Comparison of ENCODE assay signal across 26 cellular contexts in the genomic region with DNA sequence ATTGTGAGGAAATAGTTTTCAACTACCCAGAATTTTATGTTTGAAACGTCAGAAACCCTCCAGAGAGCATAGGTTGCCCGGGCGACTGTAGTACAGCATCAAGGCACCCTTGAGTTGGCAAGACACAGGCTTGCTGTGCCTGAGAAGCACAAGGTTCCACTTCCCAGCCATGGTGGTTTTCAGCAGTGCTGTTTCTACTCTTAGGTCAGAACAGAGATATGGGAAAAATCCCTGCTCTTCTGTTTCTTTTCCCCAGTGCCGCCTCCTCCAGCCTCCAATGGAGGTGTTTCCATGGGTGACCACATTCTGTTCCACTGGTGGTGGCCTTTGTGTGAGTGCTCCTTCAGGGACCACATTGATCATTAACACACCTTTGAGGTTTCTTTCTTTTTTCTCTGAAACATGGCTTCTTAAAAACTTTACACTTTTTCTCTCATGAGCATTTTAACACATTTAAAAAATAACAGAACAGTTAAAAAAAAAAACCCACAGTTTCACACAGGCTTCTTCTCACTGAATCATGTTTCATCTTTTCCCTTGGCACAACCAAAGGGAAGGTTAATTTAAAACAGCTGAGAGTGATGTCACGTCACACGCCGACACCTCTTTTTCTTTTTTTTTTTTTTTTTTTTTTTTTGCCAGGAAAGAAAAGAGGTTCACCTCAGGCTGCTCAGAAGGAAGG.
A peak's percentile ranks its signal among the peaks of the same experiment; 100 is the strongest.
DNase-seq lines count a peak whose midpoint lies in the region; ATAC-seq, FAIRE-seq and TF ChIP-seq lines count a peak whose summit lies in the region.
"Had no signal": no experiment of that assay in that cellular context is flagged by ENCODE, and none has a peak within 500 bp of the region (broad histone marks: within the 10 kb centered on the region; RNA-seq: fewer than 3 reads in every experiment).

No MANE protein-coding gene starts in this region.

- WGBS in mammary epithelial cell (ENCODE audit: low coverage, missing lambda C conversion rate) = 43% methylated on average over 6 of the region's 7 CpGs
- 33% methylated on average over 7 of the region's 7 CpGs for WGBS in GM12878 (ENCODE audit: insufficient coverage, insufficient replicate concordance, low lambda C conversion rate, missing lambda C conversion rate)
- WGBS in small intestine, 3 donors = 69 to 87% (median 71%) methylated on average over 7 of the region's 7 CpGs

- H3K4me2 ChIP-seq in mammary epithelial cell (ENCODE audit: insufficient read depth, low read depth, low read length) (no peak overlapping the region), GM12878 (ENCODE audit: control insufficient read depth, insufficient read depth) (no peak overlapping the region), keratinocyte (ENCODE audit: control insufficient read depth, extremely low read depth, insufficient read depth, low read depth, low read length) (peak overlapping the region; percentile 32), osteoblast (ENCODE audit: insufficient read depth, low read length) (no peak overlapping the region)

- H3K36me3 ChIP-seq in mammary epithelial cell (ENCODE audit: insufficient read depth, low read length) (no peaks in the 10 kb centered on the region), GM12878 (ENCODE audit: control insufficient read depth in 2 of 2, insufficient read depth in 2 of 2, low read length in 1 of 2) (no peaks in the 10 kb centered on the region), keratinocyte (ENCODE audit: control insufficient read depth in 2 of 2, extremely low read depth in 1 of 2, insufficient read depth in 2 of 2, low read length in 2 of 2) (no peaks in the 10 kb centered on the region), osteoblast (ENCODE audit: insufficient read depth, low read length) (no peaks in the 10 kb centered on the region), small intestine (ENCODE audit: control insufficient read depth in 2 of 2, insufficient read depth in 2 of 2, low read length in 2 of 2) (no peaks in the 10 kb centered on the region)
- H3K36me3 ChIP-seq: adrenal gland, pancreas, upper lobe of right lung had no signal

- CTCF ChIA-PET in MCF 10A (lab: Yijun Ruan, JAX) (no interaction called here), mammary epithelial cell (lab: Charles Lee; ENCODE audit: low non-redundant PET) (no interaction called here), GM12878 (lab: Yijun Ruan, JAX) (interaction anchor here (0.6 kb wide), 1 partner anchor 257 kb away, joined by 3 read pairs; no protein-coding TSS in a partner anchor)

- H3K79me2 ChIP-seq in mammary epithelial cell (ENCODE audit: insufficient read depth, low read length) = no peaks in the 10 kb centered on the region
- no peaks in the 10 kb centered on the region for H3K79me2 ChIP-seq in GM12878 (ENCODE audit: control insufficient read depth, insufficient read depth, low read length)
- no peaks in the 10 kb centered on the region for H3K79me2 ChIP-seq in keratinocyte (ENCODE audit: control insufficient read depth, insufficient read depth, low read length)
- no peaks in the 10 kb centered on the region for H3K79me2 ChIP-seq in osteoblast (ENCODE audit: insufficient read depth, low read length)

- ATAC-seq in GM12878 (no peak), GM21825 (IDR thresholded peaks at IDR 0.05; ENCODE audit: unreplicated experiment) (no peak)
- no peak for ATAC-seq in stimulated activated naive CD8-positive, alpha-beta T cell treated with anti-CD3 and anti-CD28 coated beads, Interleukin-15, amount 100 ng/mL, for 72 hours
- ATAC-seq: activated CD8-positive, alpha-beta memory T cell treated with anti-CD3 and anti-CD28 coated beads, Interleukin-2, amount 10 ng/mL, durations not matched to agents 7 days and 5 days; HepG2; naive thymus-derived CD4-positive, alpha-beta T cell had no signal

- SMC1A ChIA-PET in GM12878 (lab: Charles Lee; ENCODE audit: uncharacterized antibody, unreplicated experiment) = interaction anchor here (0.6 kb wide), 1 partner anchor 252 kb away, joined by 3 read pairs; no protein-coding TSS in a partner anchor

- no peak overlapping the region for H3K4me3 ChIP-seq in mammary epithelial cell (replicated peaks in 1 of 3; ENCODE audit: insufficient read depth in 1 of 3, low read depth in 2 of 3, low read length in 3 of 3)
- no peak overlapping the region for H3K4me3 ChIP-seq in GM12878
- H3K4me3 ChIP-seq in keratinocyte (ENCODE audit: control insufficient read depth in 2 of 3, extremely low read depth in 1 of 3, insufficient read depth in 2 of 3, low read depth in 1 of 3, low read length in 3 of 3) = no peak overlapping the region
- H3K4me3 ChIP-seq in osteoblast (ENCODE audit: insufficient read depth, low read length) = no peak overlapping the region
- no peak overlapping the region for H3K4me3 ChIP-seq in small intestine (ENCODE audit: low read depth in 1 of 2, low read length in 2 of 2)
- H3K4me3 ChIP-seq: adrenal gland, pancreas, upper lobe of right lung had no signal

- H4K20me1 ChIP-seq in mammary epithelial cell (ENCODE audit: insufficient read depth, low read length) (no peaks in the 10 kb centered on the region), GM12878 (ENCODE audit: control insufficient read depth, insufficient read depth) (no peaks in the 10 kb centered on the region), keratinocyte (ENCODE audit: control insufficient read depth, extremely low read depth, insufficient read depth, low read length) (no peaks in the 10 kb centered on the region), osteoblast (ENCODE audit: insufficient read depth, low read length) (no peaks in the 10 kb centered on the region)

- no peak for TF ChIP-seq POLR2A in GM12878 (IDR thresholded peaks at IDR 0.05; ENCODE audit: low read depth, low read length)

- H3K4me3 Mint-ChIP-seq in MCF 10A (ENCODE audit: unreplicated experiment) = peak overlapping the region; percentile 20
- no peak overlapping the region for H3K4me3 Mint-ChIP-seq in stimulated activated naive CD8-positive, alpha-beta T cell treated with anti-CD3 and anti-CD28 coated beads, Interleukin-15, amount 100 ng/mL, for 72 hours
- H3K4me3 Mint-ChIP-seq: activated CD8-positive, alpha-beta memory T cell treated with anti-CD3 and anti-CD28 coated beads, Interleukin-2, amount 10 ng/mL, durations not matched to agents 7 days and 5 days; dendritic cell treated with granulocyte-macrophage colony-stimulating factor and Interleukin-4, amounts not matched to agents 40 ng/mL and 50 ng/mL, for 4 days; memory B cell; naive thymus-derived CD4-positive, alpha-beta T cell; stimulated activated naive CD8-positive, alpha-beta T cell treated with anti-CD3 and anti-CD28 coated beads, Interleukin-15, Interleukin-2, amounts not matched to agents 100 ng/mL and 50 ng/mL, for 24 hours had no signal

- H3K4me1 ChIP-seq in mammary epithelial cell (ENCODE audit: insufficient read depth, low read length) (no peaks in the 10 kb centered on the region), GM12878 (ENCODE audit: control insufficient read depth, insufficient read depth, low read length) (no peaks in the 10 kb centered on the region), keratinocyte (ENCODE audit: control insufficient read depth, extremely low read depth, insufficient read depth, low read length) (peaks cover 10% of the 10 kb centered on the region), osteoblast (ENCODE audit: insufficient read depth, low read length) (no peaks in the 10 kb centered on the region), small intestine (ENCODE audit: control insufficient read depth in 2 of 2, insufficient read depth in 1 of 2, low read depth in 1 of 2, low read length in 1 of 2) (no peaks in the 10 kb centered on the region)
- H3K4me1 ChIP-seq: pancreas, upper lobe of right lung had no signal

- FAIRE-seq in GM12878 (lab: Jason Lieb, UNC) = no peak
- no peak for FAIRE-seq in keratinocyte (lab: Jason Lieb, UNC)
- no peak for FAIRE-seq in small intestine (lab: Jason Lieb, UNC)
- FAIRE-seq: bronchial epithelial cell, endothelial cell of umbilical vein, G401.6, HepG2, pancreas had no signal

- no peaks in the 10 kb centered on the region for H3K27me3 ChIP-seq in mammary epithelial cell (ENCODE audit: insufficient read depth, low read length)
- H3K27me3 ChIP-seq in GM12878 (replicated peaks in 1 of 2; ENCODE audit: control insufficient read depth in 2 of 2, insufficient read depth in 2 of 2, low read length in 1 of 2) = no peaks in the 10 kb centered on the region; a peak in 1 of 4 replicates
- H3K27me3 ChIP-seq in keratinocyte (ENCODE audit: control insufficient read depth, extremely low read depth, insufficient read depth, low read length) = no peaks in the 10 kb centered on the region
- H3K27me3 ChIP-seq in osteoblast (ENCODE audit: insufficient read depth, low read length) = no peaks in the 10 kb centered on the region
- H3K27me3 ChIP-seq in small intestine (ENCODE audit: control insufficient read depth in 2 of 2, insufficient read depth in 2 of 2, low read length in 2 of 2) = no peaks in the 10 kb centered on the region
- H3K27me3 ChIP-seq: adrenal gland, pancreas, upper lobe of right lung had no signal

- POLR2A ChIA-PET in MCF 10A (lab: Yijun Ruan, JAX) (interaction anchor here (0.6 to 1.5 kb wide), 4 partner anchors 16 to 355 kb away, joined by 3 to 7 read pairs (median 5); a partner anchor contains a TSS), GM12878 (lab: Charles Lee) (interaction anchor here (0.6 kb wide), 1 partner anchor 594 kb away, joined by 5 read pairs; no protein-coding TSS in a partner anchor)

- H2AFZ ChIP-seq in mammary epithelial cell (ENCODE audit: low read depth, low read length) = no peak overlapping the region
- no peak overlapping the region for H2AFZ ChIP-seq in GM12878 (ENCODE audit: control insufficient read depth, low read depth, low read length)
- H2AFZ ChIP-seq in keratinocyte (ENCODE audit: control insufficient read depth, low read length) = no peak overlapping the region
- no peak overlapping the region for H2AFZ ChIP-seq in osteoblast (ENCODE audit: low read length)

- in situ Hi-C loops in mammary epithelial cell (cut with MboI; ENCODE audit: low sequenced_read_pairs in 2 of 2) (no loop called here), GM12878 (cut with MboI) (no loop called here)

- H3K27me3 Mint-ChIP-seq in MCF 10A (ENCODE audit: insufficient read depth, unreplicated experiment) = peaks cover under 1% of the 10 kb centered on the region
- H3K27me3 Mint-ChIP-seq in stimulated activated naive CD8-positive, alpha-beta T cell treated with anti-CD3 and anti-CD28 coated beads, Interleukin-15, amount 100 ng/mL, for 72 hours = no peaks in the 10 kb centered on the region
- H3K27me3 Mint-ChIP-seq: activated CD8-positive, alpha-beta memory T cell treated with anti-CD3 and anti-CD28 coated beads, Interleukin-2, amount 10 ng/mL, durations not matched to agents 7 days and 5 days; stimulated activated naive CD8-positive, alpha-beta T cell treated with anti-CD3 and anti-CD28 coated beads, Interleukin-15, Interleukin-2, amounts not matched to agents 100 ng/mL and 50 ng/mL, for 24 hours had no signal

- H3K9me3 ChIP-seq in mammary epithelial cell (replicated peaks; ENCODE audit: insufficient read depth, low read length) (no peaks in the 10 kb centered on the region), GM12878 (replicated peaks; ENCODE audit: control insufficient read depth, insufficient read depth, low read length) (no peaks in the 10 kb centered on the region), keratinocyte (ENCODE audit: control insufficient read depth, low read depth, low read length) (no peaks in the 10 kb centered on the region), osteoblast (ENCODE audit: low read depth, low read length) (no peaks in the 10 kb centered on the region), small intestine (ENCODE audit: control insufficient read depth, low read depth) (no peaks in the 10 kb centered on the region)
- H3K9me3 ChIP-seq: adrenal gland, pancreas, upper lobe of right lung had no signal

- dilution Hi-C loops in mammary epithelial cell (cut with HindIII; ENCODE audit: low sequenced_read_pairs) (no loop called here), keratinocyte (cut with MboI; ENCODE audit: extremely low pct_ligation_motif_present, low sequenced_read_pairs) (no loop called here)

- TF ChIP-seq EP300 in GM12878 (IDR thresholded peaks at IDR 0.05; ENCODE audit: borderline replicate concordance in 1 of 2, control insufficient read depth in 1 of 2, low read depth in 2 of 2, low read length in 2 of 2) = no peak

- no peak for TF ChIP-seq RAD21 in GM12878 (IDR thresholded peaks at IDR 0.05; ENCODE audit: insufficient read depth, low read depth, low read length)

- peaks cover 10% of the 10 kb centered on the region for H3K4me1 Mint-ChIP-seq in MCF 10A (ENCODE audit: insufficient read depth, unreplicated experiment)
- H3K4me1 Mint-ChIP-seq in stimulated activated naive CD8-positive, alpha-beta T cell treated with anti-CD3 and anti-CD28 coated beads, Interleukin-15, amount 100 ng/mL, for 72 hours = peaks cover 9% of the 10 kb centered on the region
- H3K4me1 Mint-ChIP-seq: memory B cell had no signal

- H3K36me3 Mint-ChIP-seq in MCF 10A (ENCODE audit: insufficient read depth, unreplicated experiment) = no peaks in the 10 kb centered on the region
- H3K36me3 Mint-ChIP-seq: activated CD8-positive, alpha-beta memory T cell treated with anti-CD3 and anti-CD28 coated beads, Interleukin-2, amount 10 ng/mL, durations not matched to agents 7 days and 5 days; memory B cell; naive thymus-derived CD4-positive, alpha-beta T cell had no signal

- H3K9ac ChIP-seq in mammary epithelial cell (ENCODE audit: insufficient read depth, low read length) (no peak overlapping the region), GM12878 (ENCODE audit: control insufficient read depth, insufficient read depth, low read length) (no peak overlapping the region), keratinocyte (ENCODE audit: control insufficient read depth, extremely low read depth, insufficient read depth, low read length) (no peak overlapping the region)

- H3K27ac ChIP-seq in mammary epithelial cell (ENCODE audit: insufficient read depth, low read depth, low read length) (no peak overlapping the region), GM12878 (ENCODE audit: control insufficient read depth, insufficient read depth) (no peak overlapping the region), keratinocyte (ENCODE audit: control insufficient read depth, insufficient read depth, low read length) (no peak overlapping the region), osteoblast (ENCODE audit: low read depth, low read length) (no peak overlapping the region), small intestine (ENCODE audit: low read depth in 1 of 2, low read length in 1 of 2) (no peak overlapping the region)
- H3K27ac ChIP-seq: pancreas, upper lobe of right lung had no signal

- H3K9me3 Mint-ChIP-seq in MCF 10A (ENCODE audit: unreplicated experiment) = no peaks in the 10 kb centered on the region
- H3K9me3 Mint-ChIP-seq in stimulated activated naive CD8-positive, alpha-beta T cell treated with anti-CD3 and anti-CD28 coated beads, Interleukin-15, amount 100 ng/mL, for 72 hours = no peaks in the 10 kb centered on the region
- H3K9me3 Mint-ChIP-seq: dendritic cell treated with granulocyte-macrophage colony-stimulating factor and Interleukin-4, amounts not matched to agents 40 ng/mL and 50 ng/mL, for 4 days; memory B cell; naive thymus-derived CD4-positive, alpha-beta T cell; stimulated activated naive CD8-positive, alpha-beta T cell treated with anti-CD3 and anti-CD28 coated beads, Interleukin-15, Interleukin-2, amounts not matched to agents 100 ng/mL and 50 ng/mL, for 24 hours had no signal

- TF ChIP-seq CTCF in MCF 10A (IDR thresholded peaks at IDR 0.05; ENCODE audit: unreplicated experiment) = no peak
- no peak for TF ChIP-seq CTCF in mammary epithelial cell (conservative IDR thresholded peaks at IDR 0.05 in 1 of 2, IDR thresholded peaks at IDR 0.05 in 1 of 2; ENCODE audit: extremely low read depth in 1 of 2, insufficient read depth in 1 of 2, low read depth in 1 of 2, low read length in 2 of 2)
- TF ChIP-seq CTCF in GM12878 (IDR thresholded peaks at IDR 0.05 in 2 of 3, conservative IDR thresholded peaks at IDR 0.05 in 1 of 3; ENCODE audit: control insufficient read depth in 2 of 3, extremely low read depth in 1 of 3, insufficient read depth in 1 of 3, low read depth in 3 of 3, low read length in 3 of 3) = no peak
- no peak for TF ChIP-seq CTCF in keratinocyte (optimal IDR thresholded peaks at IDR 0.05 in 1 of 3, IDR thresholded peaks at IDR 0.05 in 1 of 3, conservative IDR thresholded peaks at IDR 0.05 in 1 of 3; ENCODE audit: extremely low read depth in 1 of 3, insufficient read depth in 2 of 3, low read length in 3 of 3)
- no peak for TF ChIP-seq CTCF in osteoblast (IDR thresholded peaks at IDR 0.05; ENCODE audit: extremely low read depth, low read depth, low read length)

- RAD21 ChIA-PET in GM12878 (lab: Charles Lee; ENCODE audit: unreplicated experiment) = no interaction called here

- peak overlapping the region; percentile 84 for H3K27ac Mint-ChIP-seq in MCF 10A (ENCODE audit: low read depth, unreplicated experiment)
- no peak overlapping the region for H3K27ac Mint-ChIP-seq in stimulated activated naive CD8-positive, alpha-beta T cell treated with anti-CD3 and anti-CD28 coated beads, Interleukin-15, amount 100 ng/mL, for 72 hours
- H3K27ac Mint-ChIP-seq: activated CD8-positive, alpha-beta memory T cell treated with anti-CD3 and anti-CD28 coated beads, Interleukin-2, amount 10 ng/mL, durations not matched to agents 7 days and 5 days; dendritic cell treated with granulocyte-macrophage colony-stimulating factor and Interleukin-4, amounts not matched to agents 40 ng/mL and 50 ng/mL, for 4 days; memory B cell; stimulated activated naive CD8-positive, alpha-beta T cell treated with anti-CD3 and anti-CD28 coated beads, Interleukin-15, Interleukin-2, amounts not matched to agents 100 ng/mL and 50 ng/mL, for 24 hours had no signal

- no TSS peak for BruUV-seq in MCF 10A (replicated peaks; lab: Mats Ljungman, UMichigan)
- no TSS peak for BruUV-seq in mammary epithelial cell (replicated peaks; lab: Mats Ljungman, UMichigan)
- BruUV-seq in GM12878 (replicated peaks; lab: Mats Ljungman, UMichigan) = no TSS peak

- H3K9me1 ChIP-seq in keratinocyte (ENCODE audit: control insufficient read depth, extremely low read depth, insufficient read depth, low read length) = no peaks in the 10 kb centered on the region

- intact Hi-C loops in MCF 10A (cut with micrococcal nuclease) = no loop called here
- intact Hi-C loops in mammary epithelial cell (cut with micrococcal nuclease) = no loop called here
- intact Hi-C loops in GM12878 (cut with micrococcal nuclease; ENCODE audit: unreplicated experiment) = no loop called here

- DNase-seq in MCF 10A (ENCODE audit: unreplicated experiment) (no peak), mammary epithelial cell (no peak), GM12878 (ENCODE audit: low read depth, low spot score) (no peak), keratinocyte (ENCODE audit: low read depth, low spot score) (no peak), osteoblast (ENCODE audit: insufficient read length, low spot score, missing footprints) (no peak), small intestine (no peak)
- DNase-seq in stimulated activated naive CD8-positive, alpha-beta T cell treated with anti-CD3 and anti-CD28 coated beads, Interleukin-15, amount 100 ng/mL, for 72 hours = no peak
- DNase-seq: activated CD4-positive, alpha-beta T cell treated with anti-CD3 and anti-CD28 coated beads for 4 hours; activated CD8-positive, alpha-beta memory T cell treated with anti-CD3 and anti-CD28 coated beads, Interleukin-2, amount 10 ng/mL, durations not matched to agents 7 days and 5 days; C1 segment of cervical spinal cord; foreskin melanocyte; naive thymus-derived CD4-positive, alpha-beta T cell; NCI-H1436; NCI-H526; pancreas; stimulated activated CD4-positive, alpha-beta T cell treated with anti-CD3 and anti-CD28 coated beads, Interleukin-2, amount 100 ng/mL, for 48 hours; upper lobe of right lung had no signal
